Comparison of ENCODE assay signal across 23 cellular contexts in the genomic region with DNA sequence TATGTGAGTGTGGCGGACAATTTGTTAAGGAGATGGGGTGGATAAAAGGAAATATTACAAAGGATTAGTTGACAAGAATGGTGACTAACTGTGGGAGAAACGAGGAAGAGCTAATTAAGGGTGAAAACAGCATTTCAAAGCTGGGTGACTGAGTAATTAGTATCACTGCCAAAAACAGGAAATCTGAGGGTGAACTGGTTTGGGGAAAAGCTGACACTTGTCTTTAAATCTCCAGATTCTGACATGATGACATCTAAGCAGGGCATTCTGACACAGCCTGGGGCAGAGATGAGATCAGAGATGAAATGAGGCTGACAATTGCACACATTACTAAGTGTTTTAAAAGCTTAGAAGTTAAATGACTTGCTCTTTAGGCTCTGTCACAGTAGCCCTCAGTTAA. TPM values are rescaled to one million over a fixed set of nuclear protein-coding genes. Genes with fewer than 3 reads are reported as not detected.
A peak's percentile ranks its signal among the peaks of the same experiment; 100 is the strongest.
DNase-seq lines count a peak whose midpoint lies in the region; ATAC-seq, FAIRE-seq and TF ChIP-seq lines count a peak whose summit lies in the region.
"Had no signal": no experiment of that assay in that cellular context is flagged by ENCODE, and none has a peak within 500 bp of the region (broad histone marks: within the 10 kb centered on the region; RNA-seq: fewer than 3 reads in every experiment).

No MANE protein-coding gene starts in this region.

- H2BK120ac ChIP-seq in H1 (replicated peaks; ENCODE audit: low read depth, low read length) = no peak overlapping the region
- no peak overlapping the region for H2BK120ac ChIP-seq in mesendoderm (ENCODE audit: low read depth, low read length)

- H2BK20ac ChIP-seq in H1 (ENCODE audit: low read length) = no peak overlapping the region

- H3K27me3 ChIP-seq in H1 (replicated peaks in 1 of 4; ENCODE audit: control insufficient read depth in 3 of 4, extremely low read depth in 1 of 4, insufficient read depth in 3 of 4, low read length in 3 of 4) (no peaks in the 10 kb centered on the region), mesendoderm (ENCODE audit: insufficient read depth, low read length, poor library complexity) (no peaks in the 10 kb centered on the region)
- H3K27me3 ChIP-seq: BLaER1, SJCRH30 had no signal

- H3K9ac ChIP-seq in H1 (replicated peaks in 1 of 4; ENCODE audit: extremely low read depth in 1 of 4, low read depth in 3 of 4, low read length in 3 of 4) (no peak overlapping the region), mesendoderm (ENCODE audit: low read length) (no peak overlapping the region)
- H3K9ac ChIP-seq: BLaER1 had no signal

- no peak for TF ChIP-seq EP300 in H1 (IDR thresholded peaks at IDR 0.05; ENCODE audit: borderline replicate concordance in 1 of 2, low read depth in 2 of 2, low read length in 2 of 2)

- H4K5ac ChIP-seq in H1 (ENCODE audit: insufficient read length, low read depth, low read length) = no peak overlapping the region
- H4K5ac ChIP-seq in mesendoderm (ENCODE audit: low read length) = no peak overlapping the region

- no peak overlapping the region for H3K56ac ChIP-seq in H1 (replicated peaks; ENCODE audit: insufficient read length, low read depth, low read length)
- no peak overlapping the region for H3K56ac ChIP-seq in mesendoderm (ENCODE audit: low read length)

- H2BK12ac ChIP-seq in H1 (ENCODE audit: low read depth, low read length) = no peak overlapping the region

- H3K4me1 ChIP-seq in H1 (replicated peaks in 1 of 4; ENCODE audit: control insufficient read depth in 3 of 4, insufficient read depth in 4 of 4, low read length in 3 of 4) = no peaks in the 10 kb centered on the region
- H3K4me1 ChIP-seq in mesendoderm (ENCODE audit: control insufficient read depth, low read depth, low read length) = no peaks in the 10 kb centered on the region
- H3K4me1 ChIP-seq: BLaER1, Caco-2, SJCRH30 had no signal

- TF ChIP-seq CTCF in RWPE1 (conservative IDR thresholded peaks at IDR 0.05; ENCODE audit: low read depth) (no peak), H1 (IDR thresholded peaks at IDR 0.05; ENCODE audit: control extremely low read depth in 1 of 3, insufficient read depth in 1 of 3, low read depth in 1 of 3, low read length in 3 of 3) (no peak)

- H3K4ac ChIP-seq in H1 (replicated peaks; ENCODE audit: insufficient read length, low read depth, low read length) = no peak overlapping the region
- H3K4ac ChIP-seq in mesendoderm (ENCODE audit: low read depth, low read length) = no peak overlapping the region

- DNase-seq in CD1c-positive myeloid dendritic cell (ENCODE audit: extremely low spot score) = peak; percentile 41
- peak; percentile 18 for DNase-seq in RWPE1 (ENCODE audit: low spot score)
- no peak for DNase-seq in H1 (ENCODE audit: low read depth in 1 of 2, low spot score in 2 of 2)
- peak; percentile 2 for DNase-seq in mesendoderm
- DNase-seq in AG08395 (ENCODE audit: low spot score) = no peak
- no peak for DNase-seq in T-helper 9 cell
- DNase-seq in inferior parietal cortex (ENCODE audit: extremely low spot score) = no peak
- DNase-seq: Caco-2; CD4-positive, alpha-beta memory T cell; Kasumi-1; MM.1S; NCI-H1092; NCI-H1436; NCI-H187 treated with DMSO at 0.1 percent for 48 hours; NCI-H226; NCI-H510A treated with DMSO at 0.1 percent for 48 hours; NCI-H748 treated with DMSO at 0.1 percent for 48 hours; SJCRH30 had no signal

- H3K4me3 ChIP-seq in H1 (ENCODE audit: extremely low read depth in 1 of 4, insufficient read depth in 2 of 4, low read depth in 3 of 4, low read length in 4 of 4) (no peak overlapping the region), mesendoderm (ENCODE audit: low read length) (no peak overlapping the region)
- H3K4me3 ChIP-seq: BLaER1, SJCRH30 had no signal

- H4K91ac ChIP-seq in H1 (replicated peaks; ENCODE audit: insufficient read length, low read length) = no peak overlapping the region

- no peaks in the 10 kb centered on the region; the same call in 1 of the 2 replicates for H3K23me2 ChIP-seq in H1 (ENCODE audit: low read depth, low read length)

- TF ChIP-seq POLR2A in H1 (IDR thresholded peaks at IDR 0.05; ENCODE audit: control extremely low read depth in 1 of 2, low read depth in 2 of 2, low read length in 2 of 2) = no peak

- no peak for TF ChIP-seq RAD21 in H1 (IDR thresholded peaks at IDR 0.05 in 1 of 2, conservative IDR thresholded peaks at IDR 0.05 in 1 of 2; ENCODE audit: low read depth in 2 of 2, low read length in 2 of 2)

- H3K18ac ChIP-seq in H1 (ENCODE audit: extremely low read depth, low read length) (no peak overlapping the region), mesendoderm (ENCODE audit: low read length) (no peak overlapping the region)

- CTCF ChIA-PET in RWPE1 (lab: Yijun Ruan, JAX) (interaction anchor here (0.7 kb wide), 1 partner anchor 199 kb away, joined by 5 read pairs; no protein-coding TSS in a partner anchor), H1 (lab: Charles Lee; ENCODE audit: partially characterized antibody) (interaction anchor here (0.6 to 0.7 kb wide), 2 partner anchors 9 to 14 kb away, joined by 3 read pairs; no protein-coding TSS in a partner anchor)

- POLR2A ChIA-PET in RWPE1 (lab: Yijun Ruan, JAX; ENCODE audit: low non-redundant PET) = no interaction called here
- POLR2A ChIA-PET in H1 (lab: Charles Lee; ENCODE audit: partially characterized antibody) = no interaction called here

- H2BK5ac ChIP-seq in H1 (ENCODE audit: low read depth, low read length) (no peak overlapping the region), mesendoderm (ENCODE audit: low read length) (no peak overlapping the region)

- ATAC-seq in HG02678 (IDR thresholded peaks at IDR 0.05; ENCODE audit: unreplicated experiment) = no peak

- H4K20me1 ChIP-seq in H1 (replicated peaks in 1 of 2; ENCODE audit: control insufficient read depth in 1 of 2, insufficient read depth in 2 of 2, low read length in 2 of 2) = no peaks in the 10 kb centered on the region
- H4K20me1 ChIP-seq: BLaER1 had no signal

- H2AK5ac ChIP-seq in H1 (ENCODE audit: low read depth, low read length) (no peak overlapping the region), mesendoderm (ENCODE audit: low read length) (no peak overlapping the region)

- no peak overlapping the region for H3K27ac ChIP-seq in RWPE1
- no peak overlapping the region for H3K27ac ChIP-seq in H1 (ENCODE audit: low read depth, low read length)
- H3K27ac ChIP-seq in mesendoderm (ENCODE audit: low read depth, low read length) = no peak overlapping the region
- H3K27ac ChIP-seq: BLaER1, SJCRH30 had no signal

- no peak overlapping the region for H3K23ac ChIP-seq in H1 (ENCODE audit: insufficient read length)
- no peak overlapping the region for H3K23ac ChIP-seq in mesendoderm (ENCODE audit: low read length)

- no peak overlapping the region for H3K14ac ChIP-seq in H1 (ENCODE audit: insufficient read length)

- H3K4me2 ChIP-seq in H1 (ENCODE audit: insufficient read depth in 1 of 2, low read depth in 2 of 2, low read length in 2 of 2) (no peak overlapping the region), mesendoderm (ENCODE audit: low read length) (no peak overlapping the region)
- H3K4me2 ChIP-seq: BLaER1 had no signal

- H3K36me3 ChIP-seq in H1 (ENCODE audit: control insufficient read depth in 2 of 4, insufficient read depth in 4 of 4, low read length in 3 of 4) (no peaks in the 10 kb centered on the region), mesendoderm (ENCODE audit: control insufficient read depth, insufficient read depth, low read length) (no peaks in the 10 kb centered on the region)
- H3K36me3 ChIP-seq: BLaER1, SJCRH30 had no signal

- peak; percentile 28 for FAIRE-seq in H1 (lab: Jason Lieb, UNC)
- FAIRE-seq: GM12891, H54 had no signal

- H3K79me2 ChIP-seq in H1 (ENCODE audit: control insufficient read depth in 1 of 2, insufficient read depth in 2 of 2, low read length in 2 of 2) (no peaks in the 10 kb centered on the region), mesendoderm (ENCODE audit: control insufficient read depth, insufficient read depth, low read length) (no peaks in the 10 kb centered on the region)

- H4K8ac ChIP-seq in H1 (ENCODE audit: extremely low read depth, insufficient read depth, low read length) (no peak overlapping the region), mesendoderm (ENCODE audit: low read depth, low read length) (no peak overlapping the region)

- no peaks in the 10 kb centered on the region for H3K9me3 ChIP-seq in H1 (ENCODE audit: insufficient read depth in 2 of 2, low read depth in 1 of 2, low read length in 1 of 2)
- H3K9me3 ChIP-seq: BLaER1, Caco-2, SJCRH30 had no signal

- H3K79me1 ChIP-seq in H1 (ENCODE audit: low read depth, low read length) (no peaks in the 10 kb centered on the region), mesendoderm (ENCODE audit: low read length) (no peaks in the 10 kb centered on the region)

- no peak overlapping the region for H2BK15ac ChIP-seq in H1 (ENCODE audit: low read length)
- H2BK15ac ChIP-seq in mesendoderm (replicated peaks; ENCODE audit: low read depth) = no peak overlapping the region

- H2AFZ ChIP-seq in H1 (ENCODE audit: low read length) = no peak overlapping the region

- WGBS in H1 (ENCODE audit: extremely low coverage in 1 of 2, insufficient coverage in 1 of 2, insufficient read length in 1 of 2, insufficient replicate concordance in 2 of 2, low coverage in 1 of 2, low lambda C conversion rate in 2 of 2, missing lambda C conversion rate in 1 of 2), 2 experiments = 89 to 100% methylated on average over 1 to 2 of the region's 2 CpGs
- 100% methylated on average over 1 of the region's 2 CpGs for WGBS in mesendoderm (ENCODE audit: extremely low coverage, insufficient coverage, low lambda C conversion rate)

TF ChIP-seq in H1, 55 proteins besides CTCF, POLR2A, EP300 and RAD21 (continues in another document):
- TF ChIP-seq POLR2AphosphoS5 (IDR thresholded peaks at IDR 0.05; ENCODE audit: low read depth, low read length) (no peak), SAP30 (IDR thresholded peaks at IDR 0.05; ENCODE audit: insufficient read depth, insufficient replicate concordance, low read length) (no peak), SIX5 (IDR thresholded peaks at IDR 0.05; ENCODE audit: low read depth, low read length) (no peak), SP1 (IDR thresholded peaks at IDR 0.05; ENCODE audit: low read depth, low read length) (no peak), SIN3A (conservative IDR thresholded peaks at IDR 0.05 in 1 of 2, IDR thresholded peaks at IDR 0.05 in 1 of 2; ENCODE audit: low read depth in 1 of 2, low read length in 2 of 2) (no peak), SIRT6 (IDR thresholded peaks at IDR 0.05; ENCODE audit: low read length) (no peak)

RNA-seq across cellular contexts. Expression of gene CCDC175, which starts 42.5 kb away (rescaled TPM):
- total RNA-seq in H1 (2021; fragmentation: NEBNext Ultra II Directional; extraction: Animal tissue kit (Norgen Biotek cat#: 25700)) = 0.19 TPM in 1 of 2 replicates, not detected in the other
- polyA plus RNA-seq in H1 (2011; rRNA removed) = not detected in 2 replicates
- 0.04 TPM for polyA plus RNA-seq in H1 (2011; cell fraction: cytosol; rRNA removed)
- 0.06 TPM for polyA plus RNA-seq in H1 (2011; cell fraction: nucleus; rRNA removed)
- polyA plus RNA-seq in H1 (2012, experiment 1 of 2) = not detected in 4 replicates
- not detected for polyA plus RNA-seq in H1 (2012, experiment 2 of 2)
- 0.08 TPM for polyA plus RNA-seq in H1 (2013, experiment 1 of 2)
- polyA plus RNA-seq in H1 (2013, experiment 2 of 2) = 0.22 TPM
- polyA minus RNA-seq in H1 (2011; rRNA and poly(A)+ RNA removed) = not detected in 2 replicates
- polyA minus RNA-seq in H1 (2011; cell fraction: cytosol; rRNA and poly(A)+ RNA removed) = not detected
- polyA minus RNA-seq in H1 (2011; cell fraction: nucleus; rRNA and poly(A)+ RNA removed) = not detected
- polyA plus RNA-seq in mesendoderm (2013, experiment 1 of 2) = not detected
- 0.03 TPM for polyA plus RNA-seq in mesendoderm (2013, experiment 2 of 2)
- total RNA-seq: Caco-2; CD4-positive, alpha-beta memory T cell; G401; SJCRH30 had no signal
- polyA plus RNA-seq: CD4-positive, alpha-beta memory T cell had no signal

Comparison
In these comparisons a context has a peak if more than half of its experiments do, and no peak if none do; other contexts are left out.
1. DNase-seq: peak in CD1c-positive myeloid dendritic cell (single experiment), RWPE1 (single experiment) and mesendoderm (single experiment); none in H1 (0 of 2), AG08395 (single experiment), T-helper 9 cell (single experiment) and inferior parietal cortex (single experiment).